Comparison of ENCODE assay signal across 14 cellular contexts in genomic region chr14:89325299-89325883, GRCh38.
A peak's percentile ranks its signal among the peaks of the same experiment; 100 is the strongest.
DNase-seq lines count a peak whose midpoint lies in the region; ATAC-seq, FAIRE-seq and TF ChIP-seq lines count a peak whose summit lies in the region.
"Had no signal": no experiment of that assay in that cellular context is flagged by ENCODE, and none has a peak within 500 bp of the region (broad histone marks: within the 10 kb centered on the region; RNA-seq: fewer than 3 reads in every experiment).

No MANE protein-coding gene starts in this region.

- POLR2A ChIA-PET in GM12878 (lab: Charles Lee), result interaction anchor here (0.8 to 1.0 kb wide), 3 partner anchors 9 to 39 kb away, joined by 3 to 4 read pairs (median 3); no protein-coding TSS in a partner anchor
- POLR2A ChIA-PET in activated CD4-positive, alpha-beta memory T cell treated with anti-CD3 and anti-CD28 coated beads for 36 hours (lab: Charles Lee), result no interaction called here

- no peak for TF ChIP-seq POLR2A in GM12878 (IDR thresholded peaks at IDR 0.05; ENCODE audit: low read depth, low read length)

- H3K9me3 ChIP-seq in BLaER1 (peaks cover 15% of the 10 kb centered on the region), GM12878 (replicated peaks; ENCODE audit: control insufficient read depth, insufficient read depth, low read length) (no peaks in the 10 kb centered on the region)
- H3K9me3 ChIP-seq: prostate gland, thoracic aorta had no signal

- H3K9me3 Mint-ChIP-seq in activated CD4-positive, alpha-beta memory T cell treated with anti-CD3 and anti-CD28 coated beads for 36 hours, result no peaks in the 10 kb centered on the region

- RAD21 ChIA-PET in GM12878 (lab: Charles Lee; ENCODE audit: unreplicated experiment), result interaction anchor here (0.9 to 1.5 kb wide), 3 partner anchors 17 to 40 kb away, joined by 3 to 5 read pairs (median 3); no protein-coding TSS in a partner anchor

- intact Hi-C loops in GM12878 (cut with micrococcal nuclease; ENCODE audit: unreplicated experiment), result loop anchor here (10.0 kb wide), 1 partner anchor 289 kb away; no protein-coding TSS in a partner anchor
- intact Hi-C loops in activated CD4-positive, alpha-beta memory T cell treated with anti-CD3 and anti-CD28 coated beads for 36 hours (cut with micrococcal nuclease), result no loop called here

- in situ Hi-C loops in GM12878 (cut with MboI), result no loop called here

- H3K4me3 ChIP-seq in BLaER1 (no peak overlapping the region), GM12878 (no peak overlapping the region)
- H3K4me3 ChIP-seq: GM23338, prostate gland, thoracic aorta had no signal

- H3K27me3 ChIP-seq in BLaER1 (no peaks in the 10 kb centered on the region), GM12878 (replicated peaks in 1 of 2; ENCODE audit: control insufficient read depth in 2 of 2, insufficient read depth in 2 of 2, low read length in 1 of 2) (no peaks in the 10 kb centered on the region)

- no peak overlapping the region for H3K27ac Mint-ChIP-seq in activated CD4-positive, alpha-beta memory T cell treated with anti-CD3 and anti-CD28 coated beads for 36 hours
- H3K27ac Mint-ChIP-seq: GM23338 had no signal

- H2AFZ ChIP-seq in GM12878 (ENCODE audit: control insufficient read depth, low read depth, low read length), result no peak overlapping the region
- H2AFZ ChIP-seq: GM23338 had no signal

- H3K9ac ChIP-seq in BLaER1, result no peak overlapping the region
- no peak overlapping the region; the same call in 1 of the 2 replicates for H3K9ac ChIP-seq in GM12878 (ENCODE audit: control insufficient read depth, insufficient read depth, low read length)

- FAIRE-seq in GM12878 (lab: Jason Lieb, UNC), result no peak
- FAIRE-seq: D721Med, keratinocyte had no signal

- H3K27ac ChIP-seq in BLaER1 (no peak overlapping the region), GM12878 (ENCODE audit: control insufficient read depth, insufficient read depth) (peak overlapping the region; percentile 6; the same call in 1 of the 2 replicates)
- H3K27ac ChIP-seq: epithelial cell of prostate, prostate gland, thoracic aorta had no signal

- TF ChIP-seq RAD21 in GM12878 (IDR thresholded peaks at IDR 0.05; ENCODE audit: insufficient read depth, low read depth, low read length), result no peak

- SMC1A ChIA-PET in GM12878 (lab: Charles Lee; ENCODE audit: uncharacterized antibody, unreplicated experiment), result interaction anchor here (1.2 to 4.9 kb wide), 6 partner anchors 11 to 43 kb away, joined by 4 to 22 read pairs (median 7); no protein-coding TSS in a partner anchor

- H3K36me3 ChIP-seq in BLaER1, result peaks cover 76% of the 10 kb centered on the region
- peaks cover 0 to 11% of the 10 kb centered on the region in 2 experiments; a peak in 3 of 4 replicates for H3K36me3 ChIP-seq in GM12878 (ENCODE audit: control insufficient read depth in 2 of 2, insufficient read depth in 2 of 2, low read length in 1 of 2)
- H3K36me3 ChIP-seq: prostate gland, thoracic aorta had no signal

- no peak for TF ChIP-seq EP300 in GM12878 (IDR thresholded peaks at IDR 0.05; ENCODE audit: borderline replicate concordance in 1 of 2, control insufficient read depth in 1 of 2, low read depth in 2 of 2, low read length in 2 of 2)

- no TSS peak for BruUV-seq in GM12878 (replicated peaks; lab: Mats Ljungman, UMichigan)

- TF ChIP-seq CTCF in GM12878 (IDR thresholded peaks at IDR 0.05 in 2 of 3, conservative IDR thresholded peaks at IDR 0.05 in 1 of 3; ENCODE audit: control insufficient read depth in 2 of 3, extremely low read depth in 1 of 3, insufficient read depth in 1 of 3, low read depth in 3 of 3, low read length in 3 of 3) (no peak), omental fat pad (IDR thresholded peaks at IDR 0.05) (no peak)

- H3K79me2 ChIP-seq in GM12878 (ENCODE audit: control insufficient read depth, insufficient read depth, low read length), result peaks cover 34% of the 10 kb centered on the region

- H3K4me2 ChIP-seq in BLaER1 (peak overlapping the region; percentile 22), GM12878 (ENCODE audit: control insufficient read depth, insufficient read depth) (no peak overlapping the region)
- H3K4me2 ChIP-seq: GM23338 had no signal

- H3K4me3 Mint-ChIP-seq in activated CD4-positive, alpha-beta memory T cell treated with anti-CD3 and anti-CD28 coated beads for 36 hours, result no peak overlapping the region
- H3K4me3 Mint-ChIP-seq: GM23338 had no signal

- H4K20me1 ChIP-seq in BLaER1 (peaks cover 69% of the 10 kb centered on the region), GM12878 (ENCODE audit: control insufficient read depth, insufficient read depth) (no peaks in the 10 kb centered on the region)

- H3K4me1 Mint-ChIP-seq in activated CD4-positive, alpha-beta memory T cell treated with anti-CD3 and anti-CD28 coated beads for 36 hours (ENCODE audit: low read depth), result peaks cover 48% of the 10 kb centered on the region

- WGBS in GM12878 (ENCODE audit: insufficient coverage, insufficient replicate concordance, low lambda C conversion rate, missing lambda C conversion rate), result no CpG with 5 or more reads among the region's 2 CpGs

- DNase-seq in GM12878 (ENCODE audit: low read depth, low spot score) (no peak), omental fat pad (ENCODE audit: low spot score) (no peak), GM03348 (ENCODE audit: low spot score) (no peak), GF-D8 (lab: John Stamatoyannopoulos, UW) (no peak)
- DNase-seq in activated CD4-positive, alpha-beta memory T cell treated with anti-CD3 and anti-CD28 coated beads for 36 hours, result no peak

- H3K36me3 Mint-ChIP-seq in activated CD4-positive, alpha-beta memory T cell treated with anti-CD3 and anti-CD28 coated beads for 36 hours, result peaks cover 17% of the 10 kb centered on the region

- ATAC-seq in GM18868 (IDR thresholded peaks at IDR 0.05; ENCODE audit: unreplicated experiment) (peak; percentile 38), HG03064 (IDR thresholded peaks at IDR 0.05; ENCODE audit: low read depth, unreplicated experiment) (peak; percentile 46), GM12878 (peak; percentile 68), omental fat pad (ENCODE audit: low FRiP score) (no peak)
- ATAC-seq: GM23338 had no signal

- no peaks in the 10 kb centered on the region for H3K27me3 Mint-ChIP-seq in activated CD4-positive, alpha-beta memory T cell treated with anti-CD3 and anti-CD28 coated beads for 36 hours

- H3K4me1 ChIP-seq in BLaER1 (peaks cover 38% of the 10 kb centered on the region), GM12878 (ENCODE audit: control insufficient read depth, insufficient read depth, low read length) (peaks cover 44% of the 10 kb centered on the region)
- H3K4me1 ChIP-seq: prostate gland had no signal

- CTCF ChIA-PET in GM12878 (lab: Yijun Ruan, JAX), result interaction anchor here (1.0 to 1.7 kb wide), 5 partner anchors 11 to 104 kb away, joined by 3 to 8 read pairs (median 3); no protein-coding TSS in a partner anchor
- CTCF ChIA-PET in activated CD4-positive, alpha-beta memory T cell treated with anti-CD3 and anti-CD28 coated beads for 36 hours (lab: Charles Lee), result no interaction called here

TF ChIP-seq in GM12878, 131 proteins besides CTCF, POLR2A, EP300 and RAD21:
- TF ChIP-seq FOXM1 (IDR thresholded peaks at IDR 0.05; ENCODE audit: low read depth, low read length), result no peak
- peak; percentile 56; the same call in 1 of the 2 replicates for TF ChIP-seq CREB1 (IDR thresholded peaks at IDR 0.05; ENCODE audit: low read depth)
